In genomic region chr1:38246955-38247952, GRCh38 we compare ENCODE assay signal across 13 cellular contexts.
DNase-seq lines count a peak whose midpoint lies in the region; ATAC-seq lines count a peak whose summit lies in the region.
"Had no signal": no experiment of that assay in that cellular context is flagged by ENCODE, and none has a peak within 500 bp of the region (broad histone marks: within the 10 kb centered on the region; RNA-seq: fewer than 3 reads in every experiment).

No MANE protein-coding gene starts in this region.

- H3K4me2 ChIP-seq in GM23248 (ENCODE audit: unreplicated experiment): no peak overlapping the region

- WGBS in GM23248 (ENCODE audit: low coverage in 1 of 2, low lambda C conversion rate in 2 of 2, missing lambda C conversion rate in 2 of 2), 2 experiments: 24 to 27% methylated on average over 24 of the region's 24 CpGs

- H3K27ac ChIP-seq in GM23248: no peak overlapping the region
- H3K27ac ChIP-seq: epithelial cell of prostate, thyroid gland had no signal

- no peak for ATAC-seq in activated CD8-positive, alpha-beta T cell treated with anti-CD3 and anti-CD28 coated beads, Interleukin-2, amount 10 ng/mL, durations not matched to agents 7 days and 5 days
- ATAC-seq: left ventricle myocardium superior had no signal

- no peaks in the 10 kb centered on the region for H4K20me1 ChIP-seq in GM23248 (ENCODE audit: insufficient read depth)

- H3K4me1 ChIP-seq in GM23248 (ENCODE audit: insufficient read depth): no peaks in the 10 kb centered on the region
- H3K4me1 ChIP-seq: thyroid gland had no signal

- no peaks in the 10 kb centered on the region for H3K9me3 ChIP-seq in GM23248 (ENCODE audit: low read depth)
- H3K9me3 ChIP-seq: thyroid gland had no signal

- H3K9ac ChIP-seq in GM23248: no peak overlapping the region

- no peaks in the 10 kb centered on the region for H3K9me2 ChIP-seq in GM23248 (ENCODE audit: insufficient read depth)

- H3K27me3 Mint-ChIP-seq in activated CD8-positive, alpha-beta T cell treated with anti-CD3 and anti-CD28 coated beads, Interleukin-2, amount 10 ng/mL, durations not matched to agents 7 days and 5 days (ENCODE audit: low read depth): peaks cover 5% of the 10 kb centered on the region

- in situ Hi-C loops in GM23248 (cut with MboI): no loop called here
- in situ Hi-C loops in G401 (cut with HindIII; ENCODE audit: low sequenced_read_pairs): no loop called here

- CTCF ChIA-PET in activated CD8-positive, alpha-beta T cell treated with anti-CD3 and anti-CD28 coated beads, Interleukin-2, amount 10 ng/mL, durations not matched to agents 7 days and 5 days (lab: Charles Lee): no interaction called here

- POLR2A ChIA-PET in activated CD8-positive, alpha-beta T cell treated with anti-CD3 and anti-CD28 coated beads, Interleukin-2, amount 10 ng/mL, durations not matched to agents 7 days and 5 days (lab: Charles Lee): no interaction called here

- no peak overlapping the region for H3K4me3 ChIP-seq in GM23248
- H3K4me3 ChIP-seq: thyroid gland had no signal

- no peak overlapping the region for H3K27ac Mint-ChIP-seq in activated CD8-positive, alpha-beta T cell treated with anti-CD3 and anti-CD28 coated beads, Interleukin-2, amount 10 ng/mL, durations not matched to agents 7 days and 5 days

- no peak overlapping the region for H2AFZ ChIP-seq in GM23248

- H3K36me3 ChIP-seq in GM23248 (ENCODE audit: low read depth): no peaks in the 10 kb centered on the region
- H3K36me3 ChIP-seq: thyroid gland had no signal

- H3F3A ChIP-seq in GM23248 (ENCODE audit: insufficient read depth): no peaks in the 10 kb centered on the region

- peak; percentile 20 for DNase-seq in GM23248
- peak; percentile 93 for DNase-seq in NCI-H82 (lab: John Stamatoyannopoulos, UW)
- DNase-seq in glomerular endothelial cell (ENCODE audit: extremely low read depth, low read depth, low spot score): peak; percentile 7
- DNase-seq in retina: peak; percentile 59
- no peak for DNase-seq in hippocampal formation (lab: John Stamatoyannopoulos, UW)
- no peak for DNase-seq in G401 (ENCODE audit: low spot score)
- no peak for DNase-seq in stimulated activated CD4-positive, alpha-beta T cell treated with anti-CD3 and anti-CD28 coated beads, Interleukin-4, amount 100 ng/mL, for 4 hours
- no peak for DNase-seq in activated CD8-positive, alpha-beta T cell treated with anti-CD3 and anti-CD28 coated beads, Interleukin-2, amount 10 ng/mL, durations not matched to agents 7 days and 5 days
- DNase-seq: activated T-cell treated with anti-CD3 and anti-CD28 coated beads for 4 hours, left ventricle myocardium superior, NCI-H2081 treated with DMSO at 0.1 percent for 48 hours, thyroid gland had no signal

- H3K9me3 Mint-ChIP-seq in activated CD8-positive, alpha-beta T cell treated with anti-CD3 and anti-CD28 coated beads, Interleukin-2, amount 10 ng/mL, durations not matched to agents 7 days and 5 days (ENCODE audit: insufficient read depth): no peaks in the 10 kb centered on the region

- peaks cover 17% of the 10 kb centered on the region; the same call in 1 of the 2 replicates for H3K27me3 ChIP-seq in GM23248 (replicated peaks; ENCODE audit: insufficient read depth)
- H3K27me3 ChIP-seq: thyroid gland had no signal

- H3K36me3 Mint-ChIP-seq in activated CD8-positive, alpha-beta T cell treated with anti-CD3 and anti-CD28 coated beads, Interleukin-2, amount 10 ng/mL, durations not matched to agents 7 days and 5 days (ENCODE audit: low read depth): no peaks in the 10 kb centered on the region

- no peaks in the 10 kb centered on the region for H3K4me1 Mint-ChIP-seq in activated CD8-positive, alpha-beta T cell treated with anti-CD3 and anti-CD28 coated beads, Interleukin-2, amount 10 ng/mL, durations not matched to agents 7 days and 5 days (ENCODE audit: low read depth)

- no peaks in the 10 kb centered on the region for H3K79me2 ChIP-seq in GM23248 (ENCODE audit: insufficient read depth)

- H3K4me3 Mint-ChIP-seq in activated CD8-positive, alpha-beta T cell treated with anti-CD3 and anti-CD28 coated beads, Interleukin-2, amount 10 ng/mL, durations not matched to agents 7 days and 5 days: no peak overlapping the region

Comparison
In these comparisons a context has a peak if more than half of its experiments do, and no peak if none do; other contexts are left out.
1. DNase-seq: peak in GM23248 (single experiment), NCI-H82 (single experiment), glomerular endothelial cell (single experiment) and retina (single experiment); none in hippocampal formation (0 of 2), G401 (single experiment), stimulated activated CD4-positive, alpha-beta T cell treated with anti-CD3 and anti-CD28 coated beads, Interleukin-4, amount 100 ng/mL, for 4 hours (0 of 2) and activated CD8-positive, alpha-beta T cell treated with anti-CD3 and anti-CD28 coated beads, Interleukin-2, amount 10 ng/mL, durations not matched to agents 7 days and 5 days (single experiment).